Comparison of ENCODE assay signal across 1 cellular context in the genomic region with DNA sequence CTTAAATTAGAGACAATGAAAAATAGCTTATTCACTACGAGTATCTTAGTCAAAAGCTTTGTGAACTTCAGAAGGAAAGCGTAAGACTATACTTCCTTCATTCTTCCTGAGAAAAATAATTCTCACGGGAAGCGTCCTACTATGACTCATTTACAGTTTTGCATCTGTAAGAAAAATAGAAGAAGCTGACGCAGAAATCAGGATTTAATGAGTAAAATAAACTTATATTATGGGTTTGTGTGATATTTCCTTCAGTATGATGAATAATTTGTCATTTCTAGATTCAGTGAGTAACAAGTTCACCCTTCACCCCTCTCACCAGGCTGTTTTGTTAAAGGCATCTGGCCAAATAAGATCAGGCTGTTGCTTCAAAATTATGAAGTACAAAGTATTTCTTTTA.
A peak's percentile ranks its signal among the peaks of the same experiment; 100 is the strongest.
TF ChIP-seq lines count a peak whose summit lies in the region.

No MANE protein-coding gene starts in this region.

TF ChIP-seq in endothelial cell of umbilical vein, 7 proteins besides CTCF, POLR2A, EP300 and RAD21 (continued from another document):
- TF ChIP-seq FOS (IDR thresholded peaks at IDR 0.05; ENCODE audit: borderline replicate concordance, insufficient read depth, low read length) = peak; percentile 98
